29 cellular contexts compared by ENCODE assay signal in genomic region chr9:22423566-22423965, GRCh38. TPM values are rescaled to one million over a fixed set of nuclear protein-coding genes. Genes with fewer than 3 reads are reported as not detected.
"Had no signal": no experiment of that assay in that cellular context is flagged by ENCODE, and none has a peak within 500 bp of the region (broad histone marks: within the 10 kb centered on the region; RNA-seq: fewer than 3 reads in every experiment).

No MANE protein-coding gene starts in this region.

- H3K27me3 ChIP-seq: ascending aorta, breast epithelium, cardiac muscle cell, colonic mucosa, gastroesophageal sphincter had no signal

- DNase-seq: activated CD4-positive, alpha-beta memory T cell treated with anti-CD3 and anti-CD28 coated beads for 36 hours; activated CD4-positive, alpha-beta T cell treated with anti-CD3 and anti-CD28 coated beads for 36 hours; activated CD4-positive, alpha-beta T cell treated with anti-CD3 and anti-CD28 coated beads, Interleukin-2, amount 10 ng/mL, durations not matched to agents 24 days and 14 days; activated CD4-positive, CD25-positive, alpha-beta regulatory T cell; activated CD4-positive, CD25-positive, alpha-beta regulatory T cell treated with anti-CD3 and anti-CD28 coated beads, Interleukin-2, amount 50 U/mL, for 72 hours; activated CD8-positive, alpha-beta memory T cell treated with anti-CD3 and anti-CD28 coated beads, Interleukin-2, amount 50 U/mL, for 48 hours; activated CD8-positive, alpha-beta T cell treated with anti-CD3 and anti-CD28 coated beads, Interleukin-2, amount 10 ng/mL, durations not matched to agents 7 days and 5 days; activated gamma-delta T cell; activated naive CD4-positive, alpha-beta T cell; activated naive CD4-positive, alpha-beta T cell treated with anti-CD3 and anti-CD28 coated beads, Interleukin-2, amount 10 ng/mL, durations not matched to agents 7 days and 5 days; activated naive CD8-positive, alpha-beta T cell treated with anti-CD3 and anti-CD28 coated beads, Interleukin-2, amount 10 ng/mL, durations not matched to agents 7 days and 5 days; activated T-cell treated with anti-CD3 and anti-CD28 coated beads for 4 hours; activated T-cell treated with anti-CD3 and anti-CD28 coated beads, Interleukin-2, amount 50 U/mL, for 24 hours; activated T-cell treated with anti-CD3 and anti-CD28 coated beads, Interleukin-2, amount 50 U/mL, for 72 hours; central memory CD4-positive, alpha-beta T cell; cerebellar nuclear complex; colonic mucosa; effector CD8-positive, alpha-beta T cell; foreskin fibroblast; head of caudate nucleus; T-helper 2 cell had no signal

- H3K27ac ChIP-seq: ascending aorta, breast epithelium, cardiac muscle cell, colonic mucosa, gastroesophageal sphincter had no signal

- H3K9me3 ChIP-seq: ascending aorta, breast epithelium, colonic mucosa, gastroesophageal sphincter had no signal

- H3K4me1 ChIP-seq: ascending aorta, breast epithelium, colonic mucosa, gastroesophageal sphincter had no signal

- FAIRE-seq: endometrium had no signal

- H3K4me3 ChIP-seq: ascending aorta, breast epithelium, cardiac muscle cell, colonic mucosa, gastroesophageal sphincter had no signal

- ATAC-seq: activated CD4-positive, alpha-beta T cell treated with anti-CD3 and anti-CD28 coated beads for 36 hours; activated CD8-positive, alpha-beta T cell treated with anti-CD3 and anti-CD28 coated beads, Interleukin-2, amount 10 ng/mL, durations not matched to agents 7 days and 5 days; activated naive CD4-positive, alpha-beta T cell treated with anti-CD3 and anti-CD28 coated beads, Interleukin-2, amount 50 U/mL, for 72 hours; activated T-cell treated with anti-CD3 and anti-CD28 coated beads, Interleukin-2, amount 50 U/mL, for 72 hours; esophagus mucosa; gastroesophageal sphincter had no signal

- H3K36me3 ChIP-seq: ascending aorta, breast epithelium, cardiac muscle cell, colonic mucosa, gastroesophageal sphincter had no signal

RNA-seq across cellular contexts. Expression of gene DMRTA1, which starts 23.1 kb away (rescaled TPM):
- total RNA-seq: activated CD4-positive, alpha-beta memory T cell treated with anti-CD3 and anti-CD28 coated beads for 36 hours; activated CD4-positive, alpha-beta T cell treated with anti-CD3 and anti-CD28 coated beads for 36 hours; activated CD4-positive, alpha-beta T cell treated with anti-CD3 and anti-CD28 coated beads, Interleukin-2, amount 10 ng/mL, durations not matched to agents 24 days and 14 days; activated CD8-positive, alpha-beta T cell treated with anti-CD3 and anti-CD28 coated beads, Interleukin-2, amount 10 ng/mL, durations not matched to agents 7 days and 5 days; activated naive CD4-positive, alpha-beta T cell treated with anti-CD3 and anti-CD28 coated beads, Interleukin-2, amount 50 U/mL, for 72 hours; activated naive CD8-positive, alpha-beta T cell treated with anti-CD3 and anti-CD28 coated beads, Interleukin-2, amount 10 ng/mL, durations not matched to agents 7 days and 5 days; activated T-cell treated with anti-CD3 and anti-CD28 coated beads, Interleukin-2, amount 50 U/mL, for 72 hours; ascending aorta; T-helper 1 cell treated with Interleukin-12 subunit alpha and Interleukin-12 subunit beta and Interleukin-4 antibody, amounts not matched to agents 30 ng/mL and 1 ng/mL, for 36 hours had no signal
